10 cellular contexts compared by ENCODE assay signal in genomic region chr2:218002792-218003191, GRCh38. TPM values are rescaled to one million over a fixed set of nuclear protein-coding genes. Genes with fewer than 3 reads are reported as not detected.
DNase-seq lines count a peak whose midpoint lies in the region; ATAC-seq and TF ChIP-seq lines count a peak whose summit lies in the region.
"Had no signal": no experiment of that assay in that cellular context is flagged by ENCODE, and none has a peak within 500 bp of the region (broad histone marks: within the 10 kb centered on the region; RNA-seq: fewer than 3 reads in every experiment).

Gene TNS1 (minus strand): TSS chr2:218002995. CDS start chr2:218002872, 123 bp downstream.

- intact Hi-C loops in activated CD8-positive, alpha-beta T cell treated with anti-CD3 and anti-CD28 coated beads for 36 hours (cut with micrococcal nuclease), result no loop called here
- intact Hi-C loops in esophagus squamous epithelium (cut with DNase I), result no loop called here
- intact Hi-C loops in uterus (cut with DNase I; ENCODE audit: low total_unique reads), result no loop called here

- peaks cover 26 to 94% (median 44%) of the 10 kb centered on the region in 3 donors for H3K4me1 ChIP-seq in esophagus squamous epithelium
- no peaks in the 10 kb centered on the region for H3K4me1 ChIP-seq in mucosa of rectum (ENCODE audit: control insufficient read depth in 2 of 2, insufficient read depth in 2 of 2, low read length in 2 of 2)
- H3K4me1 ChIP-seq in uterus, result peaks cover 4 to 13% of the 10 kb centered on the region in 2 donors

- POLR2A ChIA-PET in activated CD8-positive, alpha-beta T cell treated with anti-CD3 and anti-CD28 coated beads, Interleukin-2, amount 10 ng/mL, durations not matched to agents 7 days and 5 days (lab: Charles Lee), result no interaction called here
- POLR2A ChIA-PET in activated CD8-positive, alpha-beta T cell treated with anti-CD3 and anti-CD28 coated beads for 36 hours (lab: Charles Lee), result no interaction called here

- TF ChIP-seq POLR2A in esophagus squamous epithelium (IDR thresholded peaks at IDR 0.05) (peak in 1 of 4 donors; percentile 8), uterus (IDR thresholded peaks at IDR 0.05) (peak; percentile 21 to 51)

- 27% methylated on average over 9 of the region's 15 CpGs; no CpG with 5 or more reads in 1 of the 2 donors for WGBS in esophagus squamous epithelium, 2 donors

- no peak for ATAC-seq in activated CD8-positive, alpha-beta T cell treated with anti-CD3 and anti-CD28 coated beads, Interleukin-2, amount 10 ng/mL, durations not matched to agents 7 days and 5 days
- ATAC-seq in activated CD8-positive, alpha-beta T cell treated with anti-CD3 and anti-CD28 coated beads for 36 hours, result no peak
- no peak for ATAC-seq in GM19455 (IDR thresholded peaks at IDR 0.05; ENCODE audit: unreplicated experiment)
- no peak for ATAC-seq in HG03565 (IDR thresholded peaks at IDR 0.05; ENCODE audit: unreplicated experiment)

- no peak for DNase-seq in activated CD8-positive, alpha-beta T cell treated with anti-CD3 and anti-CD28 coated beads, Interleukin-2, amount 10 ng/mL, durations not matched to agents 7 days and 5 days
- no peak for DNase-seq in activated CD8-positive, alpha-beta T cell treated with anti-CD3 and anti-CD28 coated beads for 36 hours
- no peak for DNase-seq in esophagus squamous epithelium (lab: John Stamatoyannopoulos, UW)
- DNase-seq in uterus, result peak; percentile 70 to 73
- DNase-seq in stimulated activated naive CD4-positive, alpha-beta T cell treated with Interleukin-2 at 50 U/mL for 16 hours (lab: John Stamatoyannopoulos, UW), result no peak
- DNase-seq: effector CD4-positive, alpha-beta T cell had no signal

- H3K4me1 Mint-ChIP-seq in activated CD8-positive, alpha-beta T cell treated with anti-CD3 and anti-CD28 coated beads, Interleukin-2, amount 10 ng/mL, durations not matched to agents 7 days and 5 days (ENCODE audit: low read depth), result no peaks in the 10 kb centered on the region
- H3K4me1 Mint-ChIP-seq in activated CD8-positive, alpha-beta T cell treated with anti-CD3 and anti-CD28 coated beads for 36 hours (ENCODE audit: low read depth), result no peaks in the 10 kb centered on the region

- H3K36me3 Mint-ChIP-seq in activated CD8-positive, alpha-beta T cell treated with anti-CD3 and anti-CD28 coated beads, Interleukin-2, amount 10 ng/mL, durations not matched to agents 7 days and 5 days (ENCODE audit: low read depth), result no peaks in the 10 kb centered on the region
- H3K36me3 Mint-ChIP-seq in activated CD8-positive, alpha-beta T cell treated with anti-CD3 and anti-CD28 coated beads for 36 hours (ENCODE audit: low read depth), result no peaks in the 10 kb centered on the region

- no peak within 1 kb of the TSS for H3K27ac Mint-ChIP-seq in activated CD8-positive, alpha-beta T cell treated with anti-CD3 and anti-CD28 coated beads, Interleukin-2, amount 10 ng/mL, durations not matched to agents 7 days and 5 days
- H3K27ac Mint-ChIP-seq in activated CD8-positive, alpha-beta T cell treated with anti-CD3 and anti-CD28 coated beads for 36 hours, result no peak within 1 kb of the TSS
- H3K27ac Mint-ChIP-seq: T-helper 2 cell treated with Interferon-gamma antibody and Interleukin-4, amounts not matched to agents 5 μg/mL and 100 μg/mL, for 36 hours had no signal

- H3K9me3 Mint-ChIP-seq in activated CD8-positive, alpha-beta T cell treated with anti-CD3 and anti-CD28 coated beads, Interleukin-2, amount 10 ng/mL, durations not matched to agents 7 days and 5 days (ENCODE audit: insufficient read depth), result no peaks in the 10 kb centered on the region
- no peaks in the 10 kb centered on the region for H3K9me3 Mint-ChIP-seq in activated CD8-positive, alpha-beta T cell treated with anti-CD3 and anti-CD28 coated beads for 36 hours
- H3K9me3 Mint-ChIP-seq: T-helper 2 cell treated with Interferon-gamma antibody and Interleukin-4, amounts not matched to agents 5 μg/mL and 100 μg/mL, for 36 hours had no signal

- H3K4me3 Mint-ChIP-seq in activated CD8-positive, alpha-beta T cell treated with anti-CD3 and anti-CD28 coated beads, Interleukin-2, amount 10 ng/mL, durations not matched to agents 7 days and 5 days, result no peak within 1 kb of the TSS
- H3K4me3 Mint-ChIP-seq in activated CD8-positive, alpha-beta T cell treated with anti-CD3 and anti-CD28 coated beads for 36 hours, result no peak within 1 kb of the TSS
- H3K4me3 Mint-ChIP-seq: T-helper 2 cell treated with Interferon-gamma antibody and Interleukin-4, amounts not matched to agents 5 μg/mL and 100 μg/mL, for 36 hours had no signal

- CTCF ChIA-PET in activated CD8-positive, alpha-beta T cell treated with anti-CD3 and anti-CD28 coated beads, Interleukin-2, amount 10 ng/mL, durations not matched to agents 7 days and 5 days (lab: Charles Lee), result interaction anchor here (1.0 to 2.1 kb wide), 2 partner anchors 9 to 217 kb away, joined by 3 to 6 read pairs; no protein-coding TSS in a partner anchor
- CTCF ChIA-PET in activated CD8-positive, alpha-beta T cell treated with anti-CD3 and anti-CD28 coated beads for 36 hours (lab: Charles Lee), result no interaction called here

- peaks cover 9% of the 10 kb centered on the region for H3K27me3 Mint-ChIP-seq in activated CD8-positive, alpha-beta T cell treated with anti-CD3 and anti-CD28 coated beads, Interleukin-2, amount 10 ng/mL, durations not matched to agents 7 days and 5 days (ENCODE audit: low read depth)
- peaks cover 4% of the 10 kb centered on the region for H3K27me3 Mint-ChIP-seq in activated CD8-positive, alpha-beta T cell treated with anti-CD3 and anti-CD28 coated beads for 36 hours

- peak within 1 kb of the TSS; percentile 9 to 62 (median 40) for H3K4me3 ChIP-seq in esophagus squamous epithelium
- H3K4me3 ChIP-seq in mucosa of rectum (ENCODE audit: low read length in 2 of 2), result peak within 1 kb of the TSS in 1 of 2 donors; percentile 34
- peak within 1 kb of the TSS; percentile 27 to 63 for H3K4me3 ChIP-seq in uterus

- no peaks in the 10 kb centered on the region for H3K36me3 ChIP-seq in esophagus squamous epithelium
- no peaks in the 10 kb centered on the region for H3K36me3 ChIP-seq in mucosa of rectum (ENCODE audit: control insufficient read depth in 2 of 2, insufficient read depth in 2 of 2, low read length in 2 of 2)
- no peaks in the 10 kb centered on the region for H3K36me3 ChIP-seq in uterus

- H3K9ac ChIP-seq in mucosa of rectum (ENCODE audit: low read depth in 1 of 2, low read length in 2 of 2), result peak within 1 kb of the TSS in 1 of 2 donors; percentile 23

- H3K27ac ChIP-seq in esophagus squamous epithelium (peak within 1 kb of the TSS; percentile 66 to 90 (median 80)), mucosa of rectum (ENCODE audit: low read depth in 2 of 2, low read length in 2 of 2) (peak within 1 kb of the TSS; percentile 45 to 52), uterus (peak within 1 kb of the TSS; percentile 70 to 86)

- H3K27me3 ChIP-seq in esophagus squamous epithelium (peaks cover 0 to 3% (median 0%) of the 10 kb centered on the region in 4 donors), mucosa of rectum (ENCODE audit: control insufficient read depth in 2 of 2, insufficient read depth in 2 of 2, low read length in 2 of 2) (no peaks in the 10 kb centered on the region), uterus (no peaks in the 10 kb centered on the region)

- TF ChIP-seq CTCF in activated CD8-positive, alpha-beta T cell treated with anti-CD3 and anti-CD28 coated beads for 36 hours (IDR thresholded peaks at IDR 0.05), result no peak
- TF ChIP-seq CTCF in esophagus squamous epithelium (IDR thresholded peaks at IDR 0.05) (no peak), uterus (IDR thresholded peaks at IDR 0.05) (no peak)

- H3K9me3 ChIP-seq in esophagus squamous epithelium (no peaks in the 10 kb centered on the region), mucosa of rectum (ENCODE audit: control insufficient read depth in 2 of 2, low read length in 2 of 2) (no peaks in the 10 kb centered on the region), uterus (no peaks in the 10 kb centered on the region)

RNA-seq across cellular contexts. Expression of gene TNS1, which starts in this region (rescaled TPM):
- 10 to 100 TPM; 28.9 to 29.8 TPM for total RNA-seq in activated CD8-positive, alpha-beta T cell treated with anti-CD3 and anti-CD28 coated beads, Interleukin-2, amount 10 ng/mL, durations not matched to agents 7 days and 5 days
- 1 to 10 TPM; 1.8 to 2.0 TPM for total RNA-seq in activated CD8-positive, alpha-beta T cell treated with anti-CD3 and anti-CD28 coated beads for 36 hours
- total RNA-seq in esophagus squamous epithelium (100 to 1,000 TPM in 1 of 4 donors, 10 to 100 TPM in 3; 34.7 to 201 (median 59.2) TPM), uterus (1,000 to 10,000 TPM in 1 of 4 donors, 100 to 1,000 TPM in 3; 144 to 1,338 (median 313) TPM)

Comparison
In these comparisons a context has a peak if more than half of its experiments do, and no peak if none do; other contexts are left out.
1. RNA of gene TNS1 (total RNA-seq): 144 to 1,338 TPM in uterus, 34.7 to 201 TPM in esophagus squamous epithelium and 28.9 to 29.8 TPM in activated CD8-positive, alpha-beta T cell treated with anti-CD3 and anti-CD28 coated beads, Interleukin-2, amount 10 ng/mL, durations not matched to agents 7 days and 5 days; 1.8 to 2.0 TPM in activated CD8-positive, alpha-beta T cell treated with anti-CD3 and anti-CD28 coated beads for 36 hours; every median in the first group is over 10 times any median in the second.
2. DNase-seq: peak in uterus (2 of 2); none in activated CD8-positive, alpha-beta T cell treated with anti-CD3 and anti-CD28 coated beads, Interleukin-2, amount 10 ng/mL, durations not matched to agents 7 days and 5 days (single experiment), activated CD8-positive, alpha-beta T cell treated with anti-CD3 and anti-CD28 coated beads for 36 hours (single experiment), esophagus squamous epithelium (single experiment) and stimulated activated naive CD4-positive, alpha-beta T cell treated with Interleukin-2 at 50 U/mL for 16 hours (single experiment).
3. Peak in every context shown above with its lines, with median percentiles within 50 percentile points of each other: H3K27ac ChIP-seq.